ENCODE assay signal across 24 cellular contexts in the genomic region with DNA sequence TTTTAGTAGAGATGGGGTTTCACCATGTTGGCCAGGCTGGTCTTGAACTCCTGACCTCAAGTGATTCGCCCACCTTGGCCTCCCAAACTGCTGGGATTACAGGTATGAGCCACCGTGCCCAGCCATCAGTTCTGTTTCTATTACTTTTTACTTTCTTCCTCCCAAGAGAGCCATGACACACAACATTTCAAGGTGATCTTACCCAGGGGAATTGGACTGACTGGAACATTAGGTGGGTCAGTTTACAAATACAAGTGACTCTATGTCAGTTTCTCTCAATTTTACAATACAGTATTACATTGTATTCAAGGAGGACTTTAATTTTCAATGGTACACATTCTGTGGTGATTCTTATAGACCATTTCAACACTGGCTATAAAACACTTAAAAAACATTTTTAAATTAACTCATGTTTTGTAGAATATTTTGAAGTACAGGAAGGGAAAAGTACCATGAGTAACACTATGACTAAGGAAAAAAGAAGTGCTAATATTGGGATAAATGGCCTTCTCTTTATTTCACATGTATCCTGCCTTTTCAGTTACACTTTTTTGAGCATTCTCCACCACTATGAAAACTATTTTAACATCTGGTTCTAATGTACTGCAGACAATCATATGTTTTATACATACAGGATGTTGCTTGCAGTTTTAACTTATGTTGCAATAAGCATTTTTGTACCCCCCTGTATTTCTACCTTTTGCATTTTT. TPM values are rescaled to one million over a fixed set of nuclear protein-coding genes. Genes with fewer than 3 reads are reported as not detected.
DNase-seq lines count a peak whose midpoint lies in the region; ATAC-seq and TF ChIP-seq lines count a peak whose summit lies in the region.
"Had no signal": no experiment of that assay in that cellular context is flagged by ENCODE, and none has a peak within 500 bp of the region (broad histone marks: within the 10 kb centered on the region; RNA-seq: fewer than 3 reads in every experiment).

No MANE protein-coding gene starts in this region.

- BruUV-seq in PC-3 (replicated peaks; lab: Mats Ljungman, UMichigan), result no TSS peak

- ATAC-seq in PC-3 (peak; percentile 48), GM19455 (IDR thresholded peaks at IDR 0.05; ENCODE audit: unreplicated experiment) (no peak)
- ATAC-seq: activated T-cell treated with anti-CD3 and anti-CD28 coated beads, Interleukin-2, amount 50 U/mL, for 4 hours; natural killer cell treated with Interleukin-12 subunit alpha and Interleukin-12 subunit beta and Interleukin-15 and Interleukin-18, amount 100 ng/mL, for 72 hours; Right ventricle myocardium inferior; stimulated activated naive B cell treated with anti-CD40 and anti-IgM and Interleukin-4, amounts not matched to agents 10 μg/mL and 1 μg/mL and 100 μg/mL, for 72 hours; T-cell had no signal

- H3K9me3 Mint-ChIP-seq in nephron, result peaks cover 4% of the 10 kb centered on the region
- H3K9me3 Mint-ChIP-seq: activated T-cell treated with anti-CD3 and anti-CD28 coated beads, Interleukin-2, amount 50 U/mL, for 4 hours had no signal

- 0 out of 2 replicates have a peak, but pooled peaks cover 1% of the 10 kb centered on the region for H4K20me1 ChIP-seq in PC-3 (ENCODE audit: low read length)
- H4K20me1 ChIP-seq in Karpas-422 (ENCODE audit: insufficient read depth, low read depth, low read length), result no peaks in the 10 kb centered on the region

- POLR2A ChIA-PET in PC-3 (lab: Charles Lee; ENCODE audit: unreplicated experiment), result no interaction called here

- intact Hi-C loops in PC-3 (cut with micrococcal nuclease), result loop anchor here (5.0 kb wide), 1 partner anchor 685 kb away; no protein-coding TSS in a partner anchor

- H3K4me1 ChIP-seq in PC-3 (ENCODE audit: insufficient read depth, low read length) (peaks cover 17% of the 10 kb centered on the region), Karpas-422 (ENCODE audit: low read length) (no peaks in the 10 kb centered on the region)
- H3K4me1 ChIP-seq: ascending aorta, sigmoid colon had no signal

- H3K27ac ChIP-seq in PC-3 (ENCODE audit: low read length), result peak overlapping the region; percentile 39
- no peak overlapping the region for H3K27ac ChIP-seq in Karpas-422 (ENCODE audit: low read length)
- no peak overlapping the region for H3K27ac ChIP-seq in brain microvascular endothelial cell
- H3K27ac ChIP-seq: ascending aorta, thoracic aorta had no signal

- H3K9ac ChIP-seq in PC-3 (ENCODE audit: low read length) (no peak overlapping the region), Karpas-422 (ENCODE audit: low read length) (no peak overlapping the region)

- H3K36me3 ChIP-seq in PC-3 (ENCODE audit: low read depth, low read length) (peaks cover 3% of the 10 kb centered on the region; the same call in 1 of the 2 replicates), Karpas-422 (ENCODE audit: insufficient read depth, low read length) (no peaks in the 10 kb centered on the region), brain microvascular endothelial cell (replicated peaks) (no peaks in the 10 kb centered on the region)
- H3K36me3 ChIP-seq: ascending aorta, sigmoid colon, thoracic aorta had no signal

- no peaks in the 10 kb centered on the region for H3K27me3 Mint-ChIP-seq in nephron (ENCODE audit: low read depth)
- H3K27me3 Mint-ChIP-seq: stimulated activated naive B cell treated with anti-CD40 and anti-IgM and Interleukin-4, amounts not matched to agents 10 μg/mL and 1 μg/mL and 100 μg/mL, for 72 hours had no signal

- peak; percentile 39 for DNase-seq in EL
- peak; percentile 24 for DNase-seq in PC-3
- DNase-seq in epithelial cell of esophagus (ENCODE audit: low read depth), result peak; percentile 19
- no peak for DNase-seq in Karpas-422
- DNase-seq in NCI-H82 (lab: John Stamatoyannopoulos, UW), result no peak
- DNase-seq in brain microvascular endothelial cell, result no peak
- DNase-seq: activated CD8-positive, alpha-beta memory T cell treated with anti-CD3 and anti-CD28 coated beads for 24 hours; activated T-cell treated with anti-CD3 and anti-CD28 coated beads, Interleukin-2, amount 50 U/mL, for 4 hours; CD4-positive, CD25-positive, alpha-beta regulatory T cell; DMS 273 treated with DMSO at 0.1 percent for 48 hours; H7; NCI-H2107; NCI-H510A; sigmoid colon; stimulated activated CD4-positive, alpha-beta T cell treated with anti-CD3 and anti-CD28 coated beads, Interleukin-2, amount 100 ng/mL, for 24 hours; stimulated activated naive B cell treated with anti-CD40 and anti-IgM and Interleukin-4, amounts not matched to agents 10 μg/mL and 1 μg/mL and 100 μg/mL, for 72 hours; T-cell had no signal

- H3K9me3 ChIP-seq in PC-3 (ENCODE audit: low read length) (no peaks in the 10 kb centered on the region), Karpas-422 (ENCODE audit: low read length) (no peaks in the 10 kb centered on the region)
- H3K9me3 ChIP-seq: ascending aorta, sigmoid colon, thoracic aorta had no signal

- no peak overlapping the region for H2AFZ ChIP-seq in PC-3 (ENCODE audit: low read length)
- H2AFZ ChIP-seq in Karpas-422 (ENCODE audit: low read length), result no peak overlapping the region

- 0 out of 2 replicates have a peak overlapping the region, but pooled peaks have one; percentile 8 for H3K4me2 ChIP-seq in PC-3 (ENCODE audit: low read length)
- no peak overlapping the region for H3K4me2 ChIP-seq in Karpas-422 (ENCODE audit: low read depth, low read length, poor library complexity, severe bottlenecking)

- H3K9me2 ChIP-seq in PC-3 (replicated peaks; ENCODE audit: low read length) (no peaks in the 10 kb centered on the region), Karpas-422 (replicated peaks; ENCODE audit: insufficient read depth, low read length) (no peaks in the 10 kb centered on the region)

- peaks cover 4% of the 10 kb centered on the region for H3K36me3 Mint-ChIP-seq in nephron (ENCODE audit: low read depth)
- H3K36me3 Mint-ChIP-seq: activated naive CD4-positive, alpha-beta T cell treated with anti-CD3 and anti-CD28 coated beads, Interleukin-2, amount 50 U/mL, for 24 hours; CD4-positive, CD25-positive, alpha-beta regulatory T cell; natural killer cell treated with Interleukin-12 subunit alpha and Interleukin-12 subunit beta and Interleukin-15 and Interleukin-18, amount 100 ng/mL, for 72 hours; stimulated activated naive B cell treated with anti-CD40 and anti-IgM and Interleukin-4, amounts not matched to agents 10 μg/mL and 1 μg/mL and 100 μg/mL, for 72 hours; T-cell had no signal

- TF ChIP-seq CTCF in PC-3 (conservative IDR thresholded peaks at IDR 0.05; ENCODE audit: low read depth, low read length) (no peak), epithelial cell of esophagus (IDR thresholded peaks at IDR 0.05; ENCODE audit: insufficient read depth, low read depth, low read length, missing control alignments) (no peak), nephron (IDR thresholded peaks at IDR 0.05; ENCODE audit: unreplicated experiment in 3 of 3) (no peak), brain microvascular endothelial cell (IDR thresholded peaks at IDR 0.05; ENCODE audit: low read depth, low read length, missing control alignments) (no peak)

- H3K4me3 Mint-ChIP-seq in nephron, result no peak overlapping the region
- H3K4me3 Mint-ChIP-seq: activated naive CD4-positive, alpha-beta T cell treated with anti-CD3 and anti-CD28 coated beads, Interleukin-2, amount 50 U/mL, for 24 hours; activated T-cell treated with anti-CD3 and anti-CD28 coated beads, Interleukin-2, amount 50 U/mL, for 4 hours; CD4-positive, CD25-positive, alpha-beta regulatory T cell; natural killer cell treated with Interleukin-12 subunit alpha and Interleukin-12 subunit beta and Interleukin-15 and Interleukin-18, amount 100 ng/mL, for 72 hours; stimulated activated naive B cell treated with anti-CD40 and anti-IgM and Interleukin-4, amounts not matched to agents 10 μg/mL and 1 μg/mL and 100 μg/mL, for 72 hours; T-cell had no signal

- H3K27ac Mint-ChIP-seq in nephron, result peak overlapping the region in 2 of 3 experiments; percentile 29 to 32
- H3K27ac Mint-ChIP-seq: activated naive CD4-positive, alpha-beta T cell treated with anti-CD3 and anti-CD28 coated beads, Interleukin-2, amount 50 U/mL, for 24 hours; CD4-positive, CD25-positive, alpha-beta regulatory T cell; natural killer cell treated with Interleukin-12 subunit alpha and Interleukin-12 subunit beta and Interleukin-15 and Interleukin-18, amount 100 ng/mL, for 72 hours; stimulated activated naive B cell treated with anti-CD40 and anti-IgM and Interleukin-4, amounts not matched to agents 10 μg/mL and 1 μg/mL and 100 μg/mL, for 72 hours; T-cell had no signal

- no peaks in the 10 kb centered on the region for H3K4me1 Mint-ChIP-seq in nephron
- H3K4me1 Mint-ChIP-seq: activated naive CD4-positive, alpha-beta T cell treated with anti-CD3 and anti-CD28 coated beads, Interleukin-2, amount 50 U/mL, for 24 hours; CD4-positive, CD25-positive, alpha-beta regulatory T cell; stimulated activated naive B cell treated with anti-CD40 and anti-IgM and Interleukin-4, amounts not matched to agents 10 μg/mL and 1 μg/mL and 100 μg/mL, for 72 hours; T-cell had no signal

- H3K79me2 ChIP-seq in PC-3 (ENCODE audit: low read length) (peaks cover 41% of the 10 kb centered on the region), Karpas-422 (ENCODE audit: low read length) (no peaks in the 10 kb centered on the region)

- CTCF ChIA-PET in PC-3 (lab: Charles Lee), result no interaction called here

- H3K27me3 ChIP-seq in PC-3 (ENCODE audit: low read length) (no peaks in the 10 kb centered on the region), Karpas-422 (ENCODE audit: low read length) (no peaks in the 10 kb centered on the region), brain microvascular endothelial cell (replicated peaks) (no peaks in the 10 kb centered on the region)
- H3K27me3 ChIP-seq: ascending aorta had no signal

- in situ Hi-C loops in brain microvascular endothelial cell (cut with HindIII; ENCODE audit: low pct_ligation_motif_present, low sequenced_read_pairs), result no loop called here

- H3F3A ChIP-seq in PC-3 (ENCODE audit: low read length, unreplicated experiment), result peaks cover 3% of the 10 kb centered on the region

- H3K4me3 ChIP-seq in PC-3 (ENCODE audit: low read length), result no peak overlapping the region
- no peak overlapping the region for H3K4me3 ChIP-seq in epithelial cell of esophagus (ENCODE audit: low read length)
- no peak overlapping the region for H3K4me3 ChIP-seq in Karpas-422 (ENCODE audit: low read length)
- no peak overlapping the region for H3K4me3 ChIP-seq in brain microvascular endothelial cell (ENCODE audit: low read depth, low read length)
- H3K4me3 ChIP-seq: ascending aorta, sigmoid colon, thoracic aorta had no signal

RNA-seq across cellular contexts. Expression of gene TPBG, which starts 8.3 kb away (rescaled TPM):
- total RNA-seq in PC-3 (2014; rRNA removed), result 43.0 and 49.6 TPM in 2 replicates
- not detected in 2 replicates for total RNA-seq in Karpas-422 (2014; rRNA removed; shearing (Covaris generic); ENCODE audit: low replicate concordance)
- total RNA-seq: CD4-positive, CD25-positive, alpha-beta regulatory T cell had no signal

Comparison
In these comparisons a context has a peak if more than half of its experiments do, and no peak if none do; other contexts are left out.
1. DNase-seq: peak in EL (single experiment), PC-3 (single experiment) and epithelial cell of esophagus (single experiment); none in Karpas-422 (single experiment), NCI-H82 (single experiment) and brain microvascular endothelial cell (single experiment).
2. RNA of gene TPBG, which starts 8.3 kb away (total RNA-seq): 43.0 to 49.6 TPM in PC-3; not detected in Karpas-422; every median in the first group is over 10 times any median in the second.